ENCODE assay signal across 1 cellular context in the genomic region with DNA sequence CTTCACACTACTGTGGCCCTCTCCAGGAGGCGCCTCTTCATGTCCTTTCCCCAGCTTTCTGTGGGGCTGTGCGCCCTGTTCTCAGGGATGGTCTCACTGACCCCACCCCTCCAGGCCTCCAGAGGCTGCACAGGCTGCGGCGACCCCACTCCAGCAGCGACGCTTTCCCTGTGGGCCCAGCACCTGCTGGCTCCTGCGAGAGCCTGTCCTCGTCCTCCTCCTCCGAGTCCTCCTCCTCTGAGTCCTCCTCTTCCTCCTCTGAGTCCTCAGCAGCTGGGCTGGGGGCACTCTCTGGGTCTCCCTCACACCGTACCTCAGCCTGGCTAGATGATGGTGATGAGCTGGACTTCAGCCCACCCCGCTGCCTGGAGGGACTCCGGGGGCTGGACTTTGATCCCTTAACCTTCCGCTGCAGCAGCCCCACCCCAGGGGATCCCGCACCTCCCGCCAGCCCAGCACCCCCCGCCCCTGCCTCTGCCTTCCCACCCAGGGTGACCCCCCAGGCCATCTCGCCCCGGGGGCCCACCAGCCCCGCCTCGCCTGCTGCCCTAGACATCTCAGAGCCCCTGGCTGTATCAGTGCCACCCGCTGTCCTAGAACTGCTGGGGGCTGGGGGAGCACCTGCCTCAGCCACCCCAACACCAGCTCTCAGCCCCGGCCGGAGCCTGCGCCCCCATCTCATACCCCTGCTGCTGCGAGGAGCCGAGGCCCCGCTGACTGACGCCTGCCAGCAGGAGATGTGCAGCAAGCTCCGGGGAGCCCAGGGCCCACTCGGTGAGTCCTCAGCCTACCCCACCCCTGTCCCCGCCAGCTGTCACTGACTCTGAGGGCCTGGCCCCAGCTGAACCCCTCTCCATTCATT.
TF ChIP-seq lines count a peak whose summit lies in the region.

No MANE protein-coding gene starts in this region.

TF ChIP-seq in GM23338, 12 proteins besides CTCF, POLR2A, EP300 and RAD21 (continued from another document):
- TF ChIP-seq, protein P1, sequence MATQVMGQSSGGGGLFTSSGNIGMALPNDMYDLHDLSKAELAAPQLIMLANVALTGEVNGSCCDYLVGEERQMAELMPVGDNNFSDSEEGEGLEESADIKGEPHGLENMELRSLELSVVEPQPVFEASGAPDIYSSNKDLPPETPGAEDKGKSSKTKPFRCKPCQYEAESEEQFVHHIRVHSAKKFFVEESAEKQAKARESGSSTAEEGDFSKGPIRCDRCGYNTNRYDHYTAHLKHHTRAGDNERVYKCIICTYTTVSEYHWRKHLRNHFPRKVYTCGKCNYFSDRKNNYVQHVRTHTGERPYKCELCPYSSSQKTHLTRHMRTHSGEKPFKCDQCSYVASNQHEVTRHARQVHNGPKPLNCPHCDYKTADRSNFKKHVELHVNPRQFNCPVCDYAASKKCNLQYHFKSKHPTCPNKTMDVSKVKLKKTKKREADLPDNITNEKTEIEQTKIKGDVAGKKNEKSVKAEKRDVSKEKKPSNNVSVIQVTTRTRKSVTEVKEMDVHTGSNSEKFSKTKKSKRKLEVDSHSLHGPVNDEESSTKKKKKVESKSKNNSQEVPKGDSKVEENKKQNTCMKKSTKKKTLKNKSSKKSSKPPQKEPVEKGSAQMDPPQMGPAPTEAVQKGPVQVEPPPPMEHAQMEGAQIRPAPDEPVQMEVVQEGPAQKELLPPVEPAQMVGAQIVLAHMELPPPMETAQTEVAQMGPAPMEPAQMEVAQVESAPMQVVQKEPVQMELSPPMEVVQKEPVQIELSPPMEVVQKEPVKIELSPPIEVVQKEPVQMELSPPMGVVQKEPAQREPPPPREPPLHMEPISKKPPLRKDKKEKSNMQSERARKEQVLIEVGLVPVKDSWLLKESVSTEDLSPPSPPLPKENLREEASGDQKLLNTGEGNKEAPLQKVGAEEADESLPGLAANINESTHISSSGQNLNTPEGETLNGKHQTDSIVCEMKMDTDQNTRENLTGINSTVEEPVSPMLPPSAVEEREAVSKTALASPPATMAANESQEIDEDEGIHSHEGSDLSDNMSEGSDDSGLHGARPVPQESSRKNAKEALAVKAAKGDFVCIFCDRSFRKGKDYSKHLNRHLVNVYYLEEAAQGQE (IDR thresholded peaks at IDR 0.05; ENCODE audit: unreplicated experiment), result no peak
- TF ChIP-seq, protein P2, sequence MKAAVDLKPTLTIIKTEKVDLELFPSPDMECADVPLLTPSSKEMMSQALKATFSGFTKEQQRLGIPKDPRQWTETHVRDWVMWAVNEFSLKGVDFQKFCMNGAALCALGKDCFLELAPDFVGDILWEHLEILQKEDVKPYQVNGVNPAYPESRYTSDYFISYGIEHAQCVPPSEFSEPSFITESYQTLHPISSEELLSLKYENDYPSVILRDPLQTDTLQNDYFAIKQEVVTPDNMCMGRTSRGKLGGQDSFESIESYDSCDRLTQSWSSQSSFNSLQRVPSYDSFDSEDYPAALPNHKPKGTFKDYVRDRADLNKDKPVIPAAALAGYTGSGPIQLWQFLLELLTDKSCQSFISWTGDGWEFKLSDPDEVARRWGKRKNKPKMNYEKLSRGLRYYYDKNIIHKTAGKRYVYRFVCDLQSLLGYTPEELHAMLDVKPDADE (IDR thresholded peaks at IDR 0.05), result no peak
- TF ChIP-seq ZNF114 (CRISPR knock-in tag; IDR thresholded peaks at IDR 0.05), result no peak
- TF ChIP-seq EZH2phosphoT487 (IDR thresholded peaks at IDR 0.05; ENCODE audit: unreplicated experiment), result no peak
- TF ChIP-seq EZH2 (IDR thresholded peaks at IDR 0.05; ENCODE audit: low read depth, unreplicated experiment), result no peak
- no peak for TF ChIP-seq ZNF331 (CRISPR knock-in tag; IDR thresholded peaks at IDR 0.05; ENCODE audit: low read depth)
